ENCODE assay signal across 1 cellular context in the genomic region with DNA sequence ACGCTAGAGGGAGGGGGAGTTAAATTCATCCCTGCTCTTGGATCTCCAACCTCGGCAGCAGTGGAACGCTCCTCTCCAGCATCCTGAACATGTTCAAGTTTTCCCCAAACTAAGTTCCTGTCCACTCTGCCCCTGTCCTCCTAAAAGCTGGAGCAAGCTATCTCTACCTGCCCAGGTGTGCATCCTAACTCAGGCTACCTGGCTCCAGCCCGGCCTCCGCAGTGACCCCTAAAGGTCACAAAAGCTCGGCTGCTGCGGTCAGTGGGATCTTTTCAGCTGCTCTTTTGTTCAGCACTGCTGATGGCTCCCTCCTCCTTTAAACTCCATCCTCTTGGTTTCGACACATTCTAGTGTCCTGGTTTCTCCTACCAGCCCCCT.
A peak's percentile ranks its signal among the peaks of the same experiment; 100 is the strongest.
TF ChIP-seq lines count a peak whose summit lies in the region.

No MANE protein-coding gene starts in this region.

TF ChIP-seq in HepG2, 621 proteins besides CTCF, POLR2A, EP300 and RAD21:
- no peak for TF ChIP-seq SOX6 (IDR thresholded peaks at IDR 0.05)
- 0 out of 2 replicates have a peak, but pooled peaks have one; percentile 19 for TF ChIP-seq SOX6 (CRISPR knock-in tag; IDR thresholded peaks at IDR 0.05)
- peak; percentile 42; the same call in 1 of the 2 replicates for TF ChIP-seq NR2F6 (IDR thresholded peaks at IDR 0.05)
- 0 out of 2 replicates have a peak, but pooled peaks have one; percentile 8 for TF ChIP-seq NR2F6 (CRISPR knock-in tag; IDR thresholded peaks at IDR 0.05)
- peak; percentile 98 for TF ChIP-seq ZEB1 (IDR thresholded peaks at IDR 0.05; ENCODE audit: insufficient replicate concordance, low read depth)
- no peak for TF ChIP-seq CSRNP2 (CRISPR knock-in tag; conservative IDR thresholded peaks at IDR 0.05; ENCODE audit: low read depth)
- TF ChIP-seq ZNF121 (CRISPR knock-in tag; IDR thresholded peaks at IDR 0.05): peak; percentile 17; the same call in 1 of the 2 replicates
- TF ChIP-seq POGZ (CRISPR knock-in tag; IDR thresholded peaks at IDR 0.05): 0 out of 2 replicates have a peak, but pooled peaks have one; percentile 17
- TF ChIP-seq, protein P1, sequence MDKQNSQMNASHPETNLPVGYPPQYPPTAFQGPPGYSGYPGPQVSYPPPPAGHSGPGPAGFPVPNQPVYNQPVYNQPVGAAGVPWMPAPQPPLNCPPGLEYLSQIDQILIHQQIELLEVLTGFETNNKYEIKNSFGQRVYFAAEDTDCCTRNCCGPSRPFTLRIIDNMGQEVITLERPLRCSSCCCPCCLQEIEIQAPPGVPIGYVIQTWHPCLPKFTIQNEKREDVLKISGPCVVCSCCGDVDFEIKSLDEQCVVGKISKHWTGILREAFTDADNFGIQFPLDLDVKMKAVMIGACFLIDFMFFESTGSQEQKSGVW (CRISPR knock-in tag; IDR thresholded peaks at IDR 0.05; ENCODE audit: borderline replicate concordance): no peak
